In genomic region chr1:193417945-193418744, GRCh38 we compare ENCODE assay signal across 8 cellular contexts.
A peak's percentile ranks its signal among the peaks of the same experiment; 100 is the strongest.
DNase-seq lines count a peak whose midpoint lies in the region; ATAC-seq, FAIRE-seq and TF ChIP-seq lines count a peak whose summit lies in the region.

No MANE protein-coding gene starts in this region.

- H3K4me3 ChIP-seq in keratinocyte (ENCODE audit: control insufficient read depth in 2 of 3, extremely low read depth in 1 of 3, insufficient read depth in 2 of 3, low read depth in 1 of 3, low read length in 3 of 3) (peak overlapping the region in 2 of 3 experiments; percentile 40 to 56), thymus (ENCODE audit: low read length) (peak overlapping the region; percentile 49)

- no peaks in the 10 kb centered on the region for H3K27me3 Mint-ChIP-seq in activated CD4-positive, alpha-beta T cell treated with anti-CD3 and anti-CD28 coated beads, Interleukin-2, amount 10 ng/mL, durations not matched to agents 24 days and 14 days
- H3K27me3 Mint-ChIP-seq in activated T-helper 17 cell treated with anti-CD3 and anti-CD28 coated beads, Interleukin-2, amount 50 U/mL, for 72 hours = no peaks in the 10 kb centered on the region

- peaks cover 13% of the 10 kb centered on the region for H3K36me3 Mint-ChIP-seq in activated CD4-positive, alpha-beta T cell treated with anti-CD3 and anti-CD28 coated beads, Interleukin-2, amount 10 ng/mL, durations not matched to agents 24 days and 14 days (ENCODE audit: low read depth)
- no peaks in the 10 kb centered on the region for H3K36me3 Mint-ChIP-seq in activated T-helper 17 cell treated with anti-CD3 and anti-CD28 coated beads, Interleukin-2, amount 50 U/mL, for 72 hours (ENCODE audit: low read depth)

- dilution Hi-C loops in keratinocyte (cut with MboI; ENCODE audit: extremely low pct_ligation_motif_present, low sequenced_read_pairs) = no loop called here

- peaks cover 38% of the 10 kb centered on the region for H3K4me1 Mint-ChIP-seq in activated CD4-positive, alpha-beta T cell treated with anti-CD3 and anti-CD28 coated beads, Interleukin-2, amount 10 ng/mL, durations not matched to agents 24 days and 14 days
- H3K4me1 Mint-ChIP-seq in activated T-helper 17 cell treated with anti-CD3 and anti-CD28 coated beads, Interleukin-2, amount 50 U/mL, for 72 hours = peaks cover 46% of the 10 kb centered on the region

- H3K4me3 Mint-ChIP-seq in activated CD4-positive, alpha-beta T cell treated with anti-CD3 and anti-CD28 coated beads, Interleukin-2, amount 10 ng/mL, durations not matched to agents 24 days and 14 days = peak overlapping the region; percentile 76
- H3K4me3 Mint-ChIP-seq in activated T-helper 17 cell treated with anti-CD3 and anti-CD28 coated beads, Interleukin-2, amount 50 U/mL, for 72 hours = peak overlapping the region; percentile 72

- ATAC-seq in activated T-helper 17 cell treated with anti-CD3 and anti-CD28 coated beads, Interleukin-2, amount 50 U/mL, for 72 hours (replicated peaks) = peak; percentile 93

- H4K20me1 ChIP-seq in keratinocyte (ENCODE audit: control insufficient read depth, extremely low read depth, insufficient read depth, low read length) = no peaks in the 10 kb centered on the region

- intact Hi-C loops in activated CD4-positive, alpha-beta T cell treated with anti-CD3 and anti-CD28 coated beads, Interleukin-2, amount 10 ng/mL, durations not matched to agents 24 days and 14 days (cut with micrococcal nuclease) = loop anchor here (1.0 to 10.0 kb wide), 7 partner anchors 19 to 611 kb away; partner anchors contain the start of genes RGS2, RO60 and UCHL5

- no peaks in the 10 kb centered on the region for H3K27me3 ChIP-seq in keratinocyte (ENCODE audit: control insufficient read depth, extremely low read depth, insufficient read depth, low read length)
- H3K27me3 ChIP-seq in thymus (ENCODE audit: control insufficient read depth, insufficient read depth) = no peaks in the 10 kb centered on the region

- peak overlapping the region; percentile 74 for H3K4me2 ChIP-seq in keratinocyte (ENCODE audit: control insufficient read depth, extremely low read depth, insufficient read depth, low read depth, low read length)

- no peak for FAIRE-seq in keratinocyte (lab: Jason Lieb, UNC)

- H3K27ac ChIP-seq in keratinocyte (ENCODE audit: control insufficient read depth, insufficient read depth, low read length) (no peak overlapping the region), thymus (ENCODE audit: low read depth) (no peak overlapping the region)

- H3K36me3 ChIP-seq in keratinocyte (ENCODE audit: control insufficient read depth in 2 of 2, extremely low read depth in 1 of 2, insufficient read depth in 2 of 2, low read length in 2 of 2) (no peaks in the 10 kb centered on the region), thymus (ENCODE audit: control insufficient read depth, insufficient read depth) (no peaks in the 10 kb centered on the region)

- no peak for TF ChIP-seq CTCF in keratinocyte (optimal IDR thresholded peaks at IDR 0.05 in 1 of 3, IDR thresholded peaks at IDR 0.05 in 1 of 3, conservative IDR thresholded peaks at IDR 0.05 in 1 of 3; ENCODE audit: extremely low read depth in 1 of 3, insufficient read depth in 2 of 3, low read length in 3 of 3)

- no peaks in the 10 kb centered on the region for H3K9me3 ChIP-seq in keratinocyte (ENCODE audit: control insufficient read depth, low read depth, low read length)
- no peaks in the 10 kb centered on the region for H3K9me3 ChIP-seq in thymus (ENCODE audit: control insufficient read depth)

- H3K4me1 ChIP-seq in keratinocyte (ENCODE audit: control insufficient read depth, extremely low read depth, insufficient read depth, low read length) = no peaks in the 10 kb centered on the region
- H3K4me1 ChIP-seq in thymus (ENCODE audit: control insufficient read depth, insufficient read depth, low read length) = no peaks in the 10 kb centered on the region

- no peaks in the 10 kb centered on the region for H3K79me2 ChIP-seq in keratinocyte (ENCODE audit: control insufficient read depth, insufficient read depth, low read length)

- peak; percentile 73 for DNase-seq in activated CD4-positive, alpha-beta T cell treated with anti-CD3 and anti-CD28 coated beads, Interleukin-2, amount 10 ng/mL, durations not matched to agents 24 days and 14 days
- DNase-seq in activated CD4-positive, alpha-beta T cell treated with anti-CD3 and anti-CD28 coated beads for 48 hours = no peak
- peak; percentile 55 for DNase-seq in HT1080 (ENCODE audit: low read depth)
- no peak for DNase-seq in keratinocyte (ENCODE audit: low read depth, low spot score)
- DNase-seq in putamen (ENCODE audit: low spot score) = no peak
- DNase-seq in GF-D8 (lab: John Stamatoyannopoulos, UW) = no peak

- H3K9ac ChIP-seq in keratinocyte (ENCODE audit: control insufficient read depth, extremely low read depth, insufficient read depth, low read length) = no peak overlapping the region

- H2AFZ ChIP-seq in keratinocyte (ENCODE audit: control insufficient read depth, low read length) = peak overlapping the region; percentile 84

- 56% methylated on average over 4 of the region's 4 CpGs for WGBS in thymus

- no peaks in the 10 kb centered on the region for H3K9me1 ChIP-seq in keratinocyte (ENCODE audit: control insufficient read depth, extremely low read depth, insufficient read depth, low read length)

- H3K27ac Mint-ChIP-seq in activated CD4-positive, alpha-beta T cell treated with anti-CD3 and anti-CD28 coated beads, Interleukin-2, amount 10 ng/mL, durations not matched to agents 24 days and 14 days = peak overlapping the region; percentile 67
- peak overlapping the region; percentile 71 for H3K27ac Mint-ChIP-seq in activated T-helper 17 cell treated with anti-CD3 and anti-CD28 coated beads, Interleukin-2, amount 50 U/mL, for 72 hours

- H3K9me3 Mint-ChIP-seq in activated CD4-positive, alpha-beta T cell treated with anti-CD3 and anti-CD28 coated beads, Interleukin-2, amount 10 ng/mL, durations not matched to agents 24 days and 14 days = peaks cover 22% of the 10 kb centered on the region
- H3K9me3 Mint-ChIP-seq in activated T-helper 17 cell treated with anti-CD3 and anti-CD28 coated beads, Interleukin-2, amount 50 U/mL, for 72 hours = peaks cover 4% of the 10 kb centered on the region

Comparison
In these comparisons a context has a peak if more than half of its experiments do, and no peak if none do; other contexts are left out.
1. DNase-seq: peak in activated CD4-positive, alpha-beta T cell treated with anti-CD3 and anti-CD28 coated beads, Interleukin-2, amount 10 ng/mL, durations not matched to agents 24 days and 14 days (single experiment) and HT1080 (single experiment); none in activated CD4-positive, alpha-beta T cell treated with anti-CD3 and anti-CD28 coated beads for 48 hours (single experiment), keratinocyte (single experiment), putamen (single experiment) and GF-D8 (single experiment).